In the genomic region with DNA sequence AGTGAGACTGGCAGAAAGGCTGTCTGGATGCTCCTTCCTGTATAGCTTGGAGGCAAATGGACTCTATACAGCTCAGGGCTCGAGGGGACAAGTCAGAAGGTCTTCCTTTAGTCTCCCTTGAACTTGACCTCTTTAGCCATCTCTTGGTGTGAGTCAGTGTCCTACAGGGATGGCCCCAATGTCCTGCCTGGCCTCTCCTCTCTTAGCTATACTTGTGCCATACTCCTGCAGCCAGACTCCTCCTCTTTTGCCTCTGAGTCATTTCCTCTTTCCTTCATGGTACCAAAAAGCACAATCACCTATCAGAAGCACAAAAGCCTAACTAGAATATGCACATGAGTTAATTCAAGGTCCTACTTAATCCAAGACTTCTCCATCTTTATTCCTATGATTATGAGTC, we compare ENCODE assay signal across 10 cellular contexts.
DNase-seq lines count a peak whose midpoint lies in the region; TF ChIP-seq lines count a peak whose summit lies in the region.
"Had no signal": no experiment of that assay in that cellular context is flagged by ENCODE, and none has a peak within 500 bp of the region (broad histone marks: within the 10 kb centered on the region; RNA-seq: fewer than 3 reads in every experiment).

No MANE protein-coding gene starts in this region.

- H3K9ac ChIP-seq in BLaER1 treated with 17β-estradiol and CSF1 and Interleukin-3, amounts not matched to agents 10 nM and 100 nM, result no peak overlapping the region
- no peak overlapping the region for H3K9ac ChIP-seq in GM23248

- peak overlapping the region; percentile 39 to 84 (median 73); a peak in 21 of 22 replicates for H3K4me2 ChIP-seq in BLaER1 treated with 17β-estradiol and CSF1 and Interleukin-3, amounts not matched to agents 10 nM and 100 nM
- H3K4me2 ChIP-seq in GM23248 (ENCODE audit: unreplicated experiment), result peak overlapping the region; percentile 25

- H3K27ac Mint-ChIP-seq in activated CD4-positive, alpha-beta memory T cell treated with anti-CD3 and anti-CD28 coated beads for 36 hours, result peak overlapping the region; percentile 14

- H3K36me3 ChIP-seq in BLaER1 treated with 17β-estradiol and CSF1 and Interleukin-3, amounts not matched to agents 10 nM and 100 nM, result peaks cover 0 to 19% (median 4%) of the 10 kb centered on the region in 11 experiments; a peak in 9 of 22 replicates
- H3K36me3 ChIP-seq in GM23248 (ENCODE audit: low read depth) (no peaks in the 10 kb centered on the region), tibial artery (no peaks in the 10 kb centered on the region)
- H3K36me3 ChIP-seq: cardiac muscle cell, suprapubic skin had no signal

- no peak overlapping the region for H3K27ac ChIP-seq in BLaER1 treated with 17β-estradiol and CSF1 and Interleukin-3, amounts not matched to agents 10 nM and 100 nM
- H3K27ac ChIP-seq in GM23248, result peak overlapping the region; percentile 64; the same call in 1 of the 2 replicates
- no peak overlapping the region for H3K27ac ChIP-seq in tibial artery
- H3K27ac ChIP-seq: cardiac muscle cell, suprapubic skin had no signal

- no peak for TF ChIP-seq CTCF in tibial artery (IDR thresholded peaks at IDR 0.05)

- CTCF ChIA-PET in activated CD4-positive, alpha-beta memory T cell treated with anti-CD3 and anti-CD28 coated beads for 36 hours (lab: Charles Lee), result interaction anchor here (0.9 to 3.8 kb wide), 6 partner anchors 9 to 444 kb away, joined by 3 to 33 read pairs (median 8); no protein-coding TSS in a partner anchor

- peaks cover 41% of the 10 kb centered on the region for H3F3A ChIP-seq in GM23248 (ENCODE audit: insufficient read depth)

- POLR2A ChIA-PET in activated CD4-positive, alpha-beta memory T cell treated with anti-CD3 and anti-CD28 coated beads for 36 hours (lab: Charles Lee), result interaction anchor here (2.0 kb wide), 1 partner anchor 26 kb away, joined by 8 read pairs; no protein-coding TSS in a partner anchor

- no peaks in the 10 kb centered on the region for H3K36me3 Mint-ChIP-seq in activated CD4-positive, alpha-beta memory T cell treated with anti-CD3 and anti-CD28 coated beads for 36 hours

- peaks cover 67 to 76% (median 70%) of the 10 kb centered on the region in 10 experiments for H3K4me1 ChIP-seq in BLaER1 treated with 17β-estradiol and CSF1 and Interleukin-3, amounts not matched to agents 10 nM and 100 nM
- peaks cover 43% of the 10 kb centered on the region for H3K4me1 ChIP-seq in GM23248 (ENCODE audit: insufficient read depth)
- no peaks in the 10 kb centered on the region for H3K4me1 ChIP-seq in tibial artery
- H3K4me1 ChIP-seq: suprapubic skin had no signal

- no peaks in the 10 kb centered on the region for H3K9me2 ChIP-seq in GM23248 (ENCODE audit: insufficient read depth)

- H3K79me2 ChIP-seq in GM23248 (ENCODE audit: insufficient read depth), result no peaks in the 10 kb centered on the region

- H3K9me3 Mint-ChIP-seq in activated CD4-positive, alpha-beta memory T cell treated with anti-CD3 and anti-CD28 coated beads for 36 hours, result no peaks in the 10 kb centered on the region

- H3K9me3 ChIP-seq in BLaER1 treated with 17β-estradiol and CSF1 and Interleukin-3, amounts not matched to agents 10 nM and 100 nM (replicated peaks in 1 of 11), result no peaks in the 10 kb centered on the region
- no peaks in the 10 kb centered on the region for H3K9me3 ChIP-seq in GM23248 (ENCODE audit: low read depth)
- H3K9me3 ChIP-seq in tibial artery, result no peaks in the 10 kb centered on the region
- H3K9me3 ChIP-seq: suprapubic skin had no signal

- no peaks in the 10 kb centered on the region; a peak in 1 of 22 replicates for H4K20me1 ChIP-seq in BLaER1 treated with 17β-estradiol and CSF1 and Interleukin-3, amounts not matched to agents 10 nM and 100 nM
- no peaks in the 10 kb centered on the region for H4K20me1 ChIP-seq in GM23248 (ENCODE audit: insufficient read depth)

- H2AFZ ChIP-seq in GM23248, result no peak overlapping the region

- H3K4me1 Mint-ChIP-seq in activated CD4-positive, alpha-beta memory T cell treated with anti-CD3 and anti-CD28 coated beads for 36 hours (ENCODE audit: low read depth), result peaks cover 42% of the 10 kb centered on the region

- 0% methylated on average over 1 of the region's 1 CpG for WGBS in GM23248 (ENCODE audit: low coverage in 1 of 2, low lambda C conversion rate in 2 of 2, missing lambda C conversion rate in 2 of 2), 2 experiments

- DNase-seq in GM23248, result peak; percentile 65
- DNase-seq in activated CD4-positive, alpha-beta memory T cell treated with anti-CD3 and anti-CD28 coated beads for 36 hours, result peak; percentile 25
- peak; percentile 12 for DNase-seq in foreskin melanocyte
- no peak for DNase-seq in tibial artery
- DNase-seq in cerebellar cortex (ENCODE audit: low spot score), result no peak
- no peak for DNase-seq in DMS 273 treated with DMSO at 0.1 percent for 48 hours (lab: John Stamatoyannopoulos, UW)
- DNase-seq: stimulated activated CD4-positive, alpha-beta T cell treated with anti-CD3 and anti-CD28 coated beads, Interleukin-1b, Interleukin-23, amount 100 ng/mL, for 48 hours had no signal

- in situ Hi-C loops in GM23248 (cut with MboI), result no loop called here

- intact Hi-C loops in activated CD4-positive, alpha-beta memory T cell treated with anti-CD3 and anti-CD28 coated beads for 36 hours (cut with micrococcal nuclease), result loop anchor here (2.0 to 5.0 kb wide), 6 partner anchors 15 to 445 kb away; no protein-coding TSS in a partner anchor
- intact Hi-C loops in tibial artery (cut with DNase I; ENCODE audit: low total_unique reads), result no loop called here

- no peaks in the 10 kb centered on the region for H3K27me3 ChIP-seq in BLaER1 treated with 17β-estradiol and CSF1 and Interleukin-3, amounts not matched to agents 10 nM and 100 nM
- H3K27me3 ChIP-seq in GM23248 (replicated peaks; ENCODE audit: insufficient read depth) (no peaks in the 10 kb centered on the region), tibial artery (no peaks in the 10 kb centered on the region)
- H3K27me3 ChIP-seq: cardiac muscle cell, suprapubic skin had no signal

- no peak overlapping the region for H3K4me3 Mint-ChIP-seq in activated CD4-positive, alpha-beta memory T cell treated with anti-CD3 and anti-CD28 coated beads for 36 hours

- no peak overlapping the region for H3K4me3 ChIP-seq in BLaER1 treated with 17β-estradiol and CSF1 and Interleukin-3, amounts not matched to agents 10 nM and 100 nM
- H3K4me3 ChIP-seq in GM23248 (no peak overlapping the region), tibial artery (no peak overlapping the region)
- H3K4me3 ChIP-seq: cardiac muscle cell, suprapubic skin had no signal

- no peaks in the 10 kb centered on the region for H3K27me3 Mint-ChIP-seq in activated CD4-positive, alpha-beta memory T cell treated with anti-CD3 and anti-CD28 coated beads for 36 hours

Comparison
In these comparisons a context has a peak if more than half of its experiments do, and no peak if none do; other contexts are left out.
1. DNase-seq: peak in GM23248 (single experiment), activated CD4-positive, alpha-beta memory T cell treated with anti-CD3 and anti-CD28 coated beads for 36 hours (single experiment) and foreskin melanocyte (single experiment); none in tibial artery (0 of 2), cerebellar cortex (single experiment) and DMS 273 treated with DMSO at 0.1 percent for 48 hours (single experiment).